In genomic region chr1:217133958-217134856, GRCh38 we compare ENCODE assay signal across 10 cellular contexts.
DNase-seq lines count a peak whose midpoint lies in the region; ATAC-seq and TF ChIP-seq lines count a peak whose summit lies in the region.
"Had no signal": no experiment of that assay in that cellular context is flagged by ENCODE, and none has a peak within 500 bp of the region (broad histone marks: within the 10 kb centered on the region; RNA-seq: fewer than 3 reads in every experiment).

No MANE protein-coding gene starts in this region.

- H3K9me3 Mint-ChIP-seq in osteocyte (ENCODE audit: unreplicated experiment) = no peaks in the 10 kb centered on the region

- H3K27ac ChIP-seq in RWPE2 (ENCODE audit: poor library complexity, severe bottlenecking) = no peak overlapping the region

- DNase-seq in DMS53 (lab: John Stamatoyannopoulos, UW) (peak; percentile 87), RWPE2 (ENCODE audit: low spot score) (no peak), glomerular visceral epithelial cell (ENCODE audit: extremely low spot score) (peak; percentile 24), osteocyte (ENCODE audit: extremely low spot score, unreplicated experiment) (no peak), NCI-H446 treated with DMSO at 0.1 percent for 48 hours (lab: John Stamatoyannopoulos, UW) (no peak), activated T-cell treated with anti-CD3 and anti-CD28 coated beads for 4 hours (no peak), NCI-H146 treated with DMSO at 0.1 percent for 48 hours (lab: John Stamatoyannopoulos, UW; ENCODE audit: unreplicated experiment) (no peak)
- DNase-seq: activated CD4-positive, alpha-beta T cell treated with anti-CD3 and anti-CD28 coated beads for 48 hours had no signal

- no peaks in the 10 kb centered on the region for H3K9me3 ChIP-seq in RWPE2 (ENCODE audit: severe bottlenecking)

- TF ChIP-seq CTCF in RWPE2 (IDR thresholded peaks at IDR 0.05; ENCODE audit: poor library complexity, severe bottlenecking) = no peak
- no peak for TF ChIP-seq CTCF in osteocyte (IDR thresholded peaks at IDR 0.05)

- H3K4me3 ChIP-seq in RWPE2 (ENCODE audit: severe bottlenecking) = peak overlapping the region; percentile 28
- H3K4me3 ChIP-seq: lung had no signal

- H3K4me3 Mint-ChIP-seq in osteocyte (ENCODE audit: unreplicated experiment) = peak overlapping the region; percentile 83

- no peaks in the 10 kb centered on the region for H3K36me3 ChIP-seq in RWPE2 (ENCODE audit: low read depth)

- no peaks in the 10 kb centered on the region for H3K36me3 Mint-ChIP-seq in osteocyte (ENCODE audit: unreplicated experiment)

- no peaks in the 10 kb centered on the region for H3K27me3 ChIP-seq in RWPE2 (ENCODE audit: insufficient read depth, poor library complexity, severe bottlenecking)

- peaks cover 88% of the 10 kb centered on the region for H3K27me3 Mint-ChIP-seq in osteocyte (ENCODE audit: unreplicated experiment)

- H3K4me1 Mint-ChIP-seq in osteocyte (ENCODE audit: unreplicated experiment) = peaks cover 39% of the 10 kb centered on the region

- H3K27ac Mint-ChIP-seq in osteocyte (ENCODE audit: unreplicated experiment) = no peak overlapping the region

- H3K4me1 ChIP-seq in RWPE2 (ENCODE audit: insufficient read depth, poor library complexity, severe bottlenecking) = no peaks in the 10 kb centered on the region

- peak; percentile 52; the same call in 2 of the 3 replicates for ATAC-seq in RWPE2 (ENCODE audit: low read depth)
- ATAC-seq in HG03520 (IDR thresholded peaks at IDR 0.05; ENCODE audit: unreplicated experiment) = no peak

Comparison
In these comparisons a context has a peak if more than half of its experiments do, and no peak if none do; other contexts are left out.
1. DNase-seq: peak in DMS53 (single experiment) and glomerular visceral epithelial cell (single experiment); none in RWPE2 (single experiment), osteocyte (single experiment), NCI-H446 treated with DMSO at 0.1 percent for 48 hours (single experiment), activated T-cell treated with anti-CD3 and anti-CD28 coated beads for 4 hours (single experiment) and NCI-H146 treated with DMSO at 0.1 percent for 48 hours (single experiment).